Comparison of ENCODE assay signal across 8 cellular contexts in the genomic region with DNA sequence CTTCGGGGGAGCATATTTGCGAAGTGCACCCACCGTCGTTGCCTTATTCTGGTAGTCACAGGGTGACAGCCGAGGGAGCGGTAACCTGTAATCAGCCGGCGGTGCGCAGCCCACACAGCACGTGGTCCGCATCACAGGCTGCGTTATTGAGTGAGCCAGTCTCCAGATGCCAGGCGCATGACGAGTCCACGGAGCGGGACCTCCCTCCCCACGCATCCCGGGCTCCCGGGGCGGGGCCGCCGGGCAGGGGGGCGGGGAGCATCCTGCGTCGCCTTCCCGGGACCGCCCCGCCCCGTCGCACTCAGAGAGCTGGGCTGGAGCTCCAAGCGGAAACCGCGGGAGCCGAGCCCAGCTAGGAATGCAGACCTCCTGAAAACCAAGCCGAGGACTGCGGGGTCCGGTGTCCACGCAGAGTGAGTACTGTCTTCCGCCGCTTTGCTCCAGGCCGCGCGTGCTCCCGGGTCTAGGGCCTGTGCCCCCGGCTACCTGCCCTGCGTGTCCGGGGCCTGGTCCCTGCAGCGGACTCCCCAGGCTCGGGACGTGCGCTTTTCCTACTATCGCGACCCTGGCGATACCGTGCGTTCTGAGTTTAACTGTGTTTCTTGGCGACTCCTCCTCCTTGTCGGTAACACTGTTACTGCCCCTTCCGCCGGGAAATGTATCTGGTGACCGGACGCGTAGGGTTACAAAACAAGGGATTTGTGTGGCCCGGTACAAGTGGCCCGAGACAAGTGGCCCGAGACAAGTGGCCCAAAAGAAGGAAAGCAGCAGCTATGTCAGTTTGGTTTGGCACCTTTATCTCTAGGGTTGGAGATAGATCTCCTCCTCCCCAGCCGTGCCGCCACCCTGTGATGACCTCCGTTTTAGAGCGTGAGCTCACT. TPM values are rescaled to one million over a fixed set of nuclear protein-coding genes. Genes with fewer than 3 reads are reported as not detected.
DNase-seq lines count a peak whose midpoint lies in the region; ATAC-seq, FAIRE-seq and TF ChIP-seq lines count a peak whose summit lies in the region.

No MANE protein-coding gene starts in this region.

- no peaks in the 10 kb centered on the region for H3K9me3 ChIP-seq in kidney (ENCODE audit: control insufficient read depth in 1 of 2, low read length in 2 of 2)

- peaks cover 2 to 9% of the 10 kb centered on the region in 2 donors for H3K4me1 ChIP-seq in kidney (ENCODE audit: control insufficient read depth in 1 of 2, insufficient read depth in 1 of 2, low read depth in 1 of 2, low read length in 2 of 2)

- H3K36me3 ChIP-seq in kidney (ENCODE audit: control insufficient read depth in 1 of 2, insufficient read depth in 2 of 2, low read length in 2 of 2) = no peaks in the 10 kb centered on the region

- in situ Hi-C loops in GM13977 (cut with MboI; ENCODE audit: low pct_unique_long_range_greater_than_20kb, low sequenced_read_pairs, unreplicated experiment) = no loop called here

- TF ChIP-seq CTCF in GM13977 (IDR thresholded peaks at IDR 0.05; ENCODE audit: extremely low read depth, insufficient read depth, missing control alignments) (no peak), kidney (IDR thresholded peaks at IDR 0.05; ENCODE audit: borderline replicate concordance, extremely low read depth, insufficient read depth) (no peak)

- ATAC-seq in HG02642 (IDR thresholded peaks at IDR 0.05; ENCODE audit: poor library complexity, unreplicated experiment) = peak; percentile 75

- intact Hi-C loops in kidney (cut with DNase I) = no loop called here

- H3K27ac ChIP-seq in kidney (ENCODE audit: low read depth in 2 of 2, low read length in 2 of 2) = peak overlapping the region; percentile 98

- H3K9ac ChIP-seq in kidney (ENCODE audit: low read length in 2 of 2) = peak overlapping the region; percentile 87 to 93

- peak; percentile 65 for DNase-seq in GM13977 (ENCODE audit: low spot score)
- DNase-seq in NCI-H1694 treated with DMSO at 0.1 percent for 48 hours (lab: John Stamatoyannopoulos, UW) = peak; percentile 50
- DNase-seq in activated CD4-positive, alpha-beta T cell treated with anti-CD3 and anti-CD28 coated beads for 24 hours (ENCODE audit: low read depth in 2 of 2) = peak; percentile 70 to 73
- peak; percentile 47 to 51 for DNase-seq in cerebellar nuclear complex (lab: John Stamatoyannopoulos, UW)
- DNase-seq in kidney = peak; percentile 98
- DNase-seq in stimulated activated CD4-positive, alpha-beta T cell treated with anti-CD3 and anti-CD28 coated beads, Interleukin-12 subunit alpha, Interleukin-12 subunit beta, amount 100 ng/mL, for 4 hours = peak; percentile 72
- DNase-seq in NCI-H187 treated with DMSO at 0.1 percent for 48 hours (lab: John Stamatoyannopoulos, UW) = no peak

- FAIRE-seq in kidney (lab: Jason Lieb, UNC) = no peak

- peak overlapping the region; percentile 94 to 95 for H3K4me3 ChIP-seq in kidney (ENCODE audit: low read length in 2 of 2)

RNA-seq across cellular contexts. Expression of a gene that starts 40.6 kb away (rescaled TPM):
- 282 TPM for total RNA-seq in kidney
- polyA plus RNA-seq in kidney (ENCODE audit: insufficient read depth, low read depth, low replicate concordance) = 83.2 TPM
